Comparison of ENCODE assay signal across 17 cellular contexts in the genomic region with DNA sequence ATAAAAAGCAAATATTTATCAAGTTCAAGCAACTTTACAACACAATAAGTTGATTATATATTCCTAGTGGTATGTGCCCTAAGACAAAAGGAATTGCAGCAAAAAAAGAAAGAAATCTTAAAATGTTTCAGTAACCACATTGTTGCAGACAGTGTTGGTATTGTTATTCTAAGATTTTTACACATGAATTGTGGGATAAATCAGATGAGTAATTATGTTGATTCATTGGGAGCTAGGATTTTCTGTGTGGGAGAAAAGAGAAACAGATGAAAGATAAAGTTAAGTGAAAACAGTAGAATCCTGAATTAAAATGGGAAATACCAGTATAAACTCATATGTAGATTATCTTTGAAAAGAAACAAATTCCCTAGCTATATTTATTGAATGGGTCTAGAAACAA.
DNase-seq lines count a peak whose midpoint lies in the region; ATAC-seq and TF ChIP-seq lines count a peak whose summit lies in the region.
"Had no signal": no experiment of that assay in that cellular context is flagged by ENCODE, and none has a peak within 500 bp of the region (broad histone marks: within the 10 kb centered on the region; RNA-seq: fewer than 3 reads in every experiment).

No MANE protein-coding gene starts in this region.

- peaks cover 46% of the 10 kb centered on the region for H3K4me1 ChIP-seq in mammary epithelial cell (ENCODE audit: insufficient read depth, low read length)
- H3K4me1 ChIP-seq in sigmoid colon, result peaks cover 0 to under 1% (median 0%) of the 10 kb centered on the region in 4 donors
- H3K4me1 ChIP-seq: A549 had no signal

- H2AFZ ChIP-seq in mammary epithelial cell (ENCODE audit: low read depth, low read length), result no peak overlapping the region

- no peaks in the 10 kb centered on the region for H4K20me1 ChIP-seq in mammary epithelial cell (ENCODE audit: insufficient read depth, low read length)

- peak overlapping the region; percentile 81 for H3K27ac ChIP-seq in mammary epithelial cell (ENCODE audit: insufficient read depth, low read depth, low read length)
- H3K27ac ChIP-seq in sigmoid colon, result no peak overlapping the region
- H3K27ac ChIP-seq: A549 had no signal

- POLR2A ChIA-PET in AG04449 (lab: Yijun Ruan, JAX), result no interaction called here

- no peak for TF ChIP-seq EP300 in sigmoid colon (IDR thresholded peaks at IDR 0.05)

- DNase-seq in AG04449 (ENCODE audit: low read depth, low spot score) (peak; percentile 51), HS-5 (ENCODE audit: low read depth) (peak; percentile 30), mammary epithelial cell (peak; percentile 81), iris pigment epithelial cell (ENCODE audit: low read depth) (peak; percentile 65), SW480 (ENCODE audit: low spot score) (no peak), sigmoid colon (no peak)
- DNase-seq in activated CD8-positive, alpha-beta memory T cell treated with anti-CD3 and anti-CD28 coated beads, Interleukin-2, amount 50 U/mL, for 48 hours, result no peak
- DNase-seq: activated naive CD4-positive, alpha-beta T cell treated with anti-CD3 and anti-CD28 coated beads for 36 hours; cerebellar nuclear complex; NCI-H1048; NCI-H446; OCI-M1 had no signal

- no TSS peak for BruUV-seq in mammary epithelial cell (replicated peaks; lab: Mats Ljungman, UMichigan)

- no peak for ATAC-seq in GM21390 (IDR thresholded peaks at IDR 0.05; ENCODE audit: unreplicated experiment)
- ATAC-seq: A549, WTC11 had no signal

- H3K79me2 ChIP-seq in mammary epithelial cell (ENCODE audit: insufficient read depth, low read length), result no peaks in the 10 kb centered on the region

- in situ Hi-C loops in mammary epithelial cell (cut with MboI; ENCODE audit: low sequenced_read_pairs in 2 of 2), result no loop called here

- TF ChIP-seq CTCF in AG04449 (IDR thresholded peaks at IDR 0.05; ENCODE audit: insufficient read depth, low read length, missing control alignments) (no peak), mammary epithelial cell (conservative IDR thresholded peaks at IDR 0.05 in 1 of 2, IDR thresholded peaks at IDR 0.05 in 1 of 2; ENCODE audit: extremely low read depth in 1 of 2, insufficient read depth in 1 of 2, low read depth in 1 of 2, low read length in 2 of 2) (no peak), sigmoid colon (IDR thresholded peaks at IDR 0.05) (no peak)

- H3K4me2 ChIP-seq in mammary epithelial cell (ENCODE audit: insufficient read depth, low read depth, low read length), result peak overlapping the region; percentile 62
- H3K4me2 ChIP-seq: A549 had no signal

- TF ChIP-seq POLR2A in sigmoid colon (IDR thresholded peaks at IDR 0.05), result no peak

- H3K9me3 ChIP-seq in mammary epithelial cell (replicated peaks; ENCODE audit: insufficient read depth, low read length), result no peaks in the 10 kb centered on the region
- no peaks in the 10 kb centered on the region for H3K9me3 ChIP-seq in sigmoid colon
- H3K9me3 ChIP-seq: A549 had no signal

- H3K4me3 ChIP-seq in AG04449 (ENCODE audit: low read depth, low read length) (no peak overlapping the region), mammary epithelial cell (replicated peaks in 1 of 3; ENCODE audit: insufficient read depth in 1 of 3, low read depth in 2 of 3, low read length in 3 of 3) (no peak overlapping the region), sigmoid colon (no peak overlapping the region)
- H3K4me3 ChIP-seq: A549, lung, skin epidermis had no signal

- dilution Hi-C loops in mammary epithelial cell (cut with HindIII; ENCODE audit: low sequenced_read_pairs), result no loop called here

- CTCF ChIA-PET in AG04449 (lab: Yijun Ruan, JAX) (no interaction called here), mammary epithelial cell (lab: Charles Lee; ENCODE audit: low non-redundant PET) (interaction anchor here (0.7 kb wide), 1 partner anchor 36 kb away, joined by 4 read pairs; no protein-coding TSS in a partner anchor)

- no peaks in the 10 kb centered on the region for H3K27me3 ChIP-seq in mammary epithelial cell (ENCODE audit: insufficient read depth, low read length)
- H3K27me3 ChIP-seq in sigmoid colon, result no peaks in the 10 kb centered on the region

- H3K9ac ChIP-seq in mammary epithelial cell (ENCODE audit: insufficient read depth, low read length), result no peak overlapping the region

- H3K36me3 ChIP-seq in mammary epithelial cell (ENCODE audit: insufficient read depth, low read length) (no peaks in the 10 kb centered on the region), sigmoid colon (no peaks in the 10 kb centered on the region)

- intact Hi-C loops in mammary epithelial cell (cut with micrococcal nuclease), result no loop called here
- intact Hi-C loops in sigmoid colon (cut with DNase I), result no loop called here

Comparison
In these comparisons a context has a peak if more than half of its experiments do, and no peak if none do; other contexts are left out.
1. DNase-seq: peak in AG04449 (single experiment), HS-5 (single experiment), mammary epithelial cell (single experiment) and iris pigment epithelial cell (single experiment); none in SW480 (single experiment), activated CD8-positive, alpha-beta memory T cell treated with anti-CD3 and anti-CD28 coated beads, Interleukin-2, amount 50 U/mL, for 48 hours (single experiment) and sigmoid colon (single experiment).